Comparison of ENCODE assay signal across 24 cellular contexts in the genomic region with DNA sequence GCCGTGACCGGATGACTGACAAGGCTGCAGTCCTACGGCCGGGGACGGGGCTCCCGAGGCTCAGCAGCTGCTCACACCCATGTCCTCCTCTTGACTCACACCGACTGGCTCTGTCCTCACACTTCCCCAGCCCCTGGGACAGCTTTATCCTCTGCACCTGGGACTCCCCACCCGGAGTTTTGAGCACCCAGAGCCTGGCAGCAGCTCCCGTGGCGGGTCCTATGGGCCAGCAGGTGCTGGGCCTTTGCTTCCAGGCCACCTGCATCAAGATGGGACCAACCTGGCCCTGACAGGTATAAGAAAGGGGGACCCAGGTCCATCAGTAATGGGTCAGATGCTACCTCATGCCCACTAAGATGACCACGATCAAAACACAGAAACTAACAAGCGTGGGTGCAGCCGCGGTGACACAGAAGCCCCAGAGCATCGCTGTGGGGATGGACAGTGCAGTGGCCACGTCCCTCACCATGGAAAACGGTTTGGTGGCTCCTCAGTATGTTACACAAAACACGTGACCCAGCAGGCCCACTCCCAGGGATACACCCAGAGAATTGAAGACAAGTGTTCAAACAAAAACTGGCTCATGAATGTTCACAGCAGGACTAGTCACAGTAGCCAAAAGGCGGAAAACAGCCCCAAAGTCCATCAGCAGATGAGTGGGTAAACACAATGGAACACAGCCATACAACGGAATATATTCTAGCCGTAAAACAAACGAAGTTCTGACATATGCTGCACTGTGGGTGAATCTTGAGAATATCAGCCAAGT. TPM values are rescaled to one million over a fixed set of nuclear protein-coding genes. Genes with fewer than 3 reads are reported as not detected.
DNase-seq lines count a peak whose midpoint lies in the region; ATAC-seq and TF ChIP-seq lines count a peak whose summit lies in the region.
"Had no signal": no experiment of that assay in that cellular context is flagged by ENCODE, and none has a peak within 500 bp of the region (broad histone marks: within the 10 kb centered on the region; RNA-seq: fewer than 3 reads in every experiment).

No MANE protein-coding gene starts in this region.

- H3F3A ChIP-seq in neural progenitor cell (ENCODE audit: low read depth): peaks cover 35% of the 10 kb centered on the region

- DNase-seq in CD4-positive, CD25-positive, alpha-beta regulatory T cell: no peak
- DNase-seq in ecto neural progenitor cell (ENCODE audit: low spot score) (peak; percentile 52), neural progenitor cell (ENCODE audit: low spot score) (no peak), NCI-H1092 treated with DMSO at 0.1 percent for 48 hours (lab: John Stamatoyannopoulos, UW) (no peak)
- no peak for DNase-seq in natural killer cell treated with Interleukin-12 subunit alpha and Interleukin-12 subunit beta and Interleukin-15 and Interleukin-18, amount 100 ng/mL, for 72 hours (ENCODE audit: low spot score)
- DNase-seq: C1 segment of cervical spinal cord, DMS53, H9, NCI-H1105 treated with DMSO at 0.1 percent for 48 hours, NCI-H1694, NCI-H2081 treated with DMSO at 0.1 percent for 48 hours, NCI-H2171 treated with DMSO at 0.1 percent for 48 hours, NCI-H526 treated with DMSO at 0.1 percent for 48 hours, Right ventricle myocardium superior, SW 1271 had no signal

- ATAC-seq in CD4-positive, CD25-positive, alpha-beta regulatory T cell (ENCODE audit: low read depth in 2 of 2): no peak
- ATAC-seq in HG02885 (IDR thresholded peaks at IDR 0.05; ENCODE audit: poor library complexity, unreplicated experiment): no peak
- no peak for ATAC-seq in GM18873 (IDR thresholded peaks at IDR 0.05; ENCODE audit: low FRiP score, unreplicated experiment)
- ATAC-seq in natural killer cell treated with Interleukin-12 subunit alpha and Interleukin-12 subunit beta and Interleukin-15 and Interleukin-18, amount 100 ng/mL, for 72 hours: no peak

- H3K79me2 ChIP-seq in neural progenitor cell (ENCODE audit: low read depth): no peaks in the 10 kb centered on the region

- H3K4me1 ChIP-seq in CD4-positive, CD25-positive, alpha-beta regulatory T cell (ENCODE audit: control insufficient read depth, insufficient read depth, low read length, poor library complexity, severe bottlenecking): peaks cover 46% of the 10 kb centered on the region
- H3K4me1 ChIP-seq in neural progenitor cell: peaks cover 30% of the 10 kb centered on the region

- H3K9me3 Mint-ChIP-seq in CD4-positive, CD25-positive, alpha-beta regulatory T cell: no peaks in the 10 kb centered on the region
- H3K9me3 Mint-ChIP-seq in IgD-negative memory B cell: no peaks in the 10 kb centered on the region
- H3K9me3 Mint-ChIP-seq in neural progenitor cell: no peaks in the 10 kb centered on the region
- H3K9me3 Mint-ChIP-seq in natural killer cell treated with Interleukin-12 subunit alpha and Interleukin-12 subunit beta and Interleukin-15 and Interleukin-18, amount 100 ng/mL, for 72 hours: no peaks in the 10 kb centered on the region
- H3K9me3 Mint-ChIP-seq: H9, HFFc6 had no signal

- no peak overlapping the region for H3K9ac ChIP-seq in neural progenitor cell
- H3K9ac ChIP-seq: KMS-11 had no signal

- H3K9me3 ChIP-seq in CD4-positive, CD25-positive, alpha-beta regulatory T cell (ENCODE audit: control insufficient read depth in 2 of 2, low read length in 2 of 2): no peaks in the 10 kb centered on the region
- no peaks in the 10 kb centered on the region for H3K9me3 ChIP-seq in neural progenitor cell (ENCODE audit: low read depth)

- peak overlapping the region in 2 of 3 donors; percentile 70 to 82 for H3K27ac Mint-ChIP-seq in CD4-positive, CD25-positive, alpha-beta regulatory T cell
- H3K27ac Mint-ChIP-seq in IgD-negative memory B cell (peak overlapping the region; percentile 44 to 85 (median 71)), neural progenitor cell (no peak overlapping the region)
- H3K27ac Mint-ChIP-seq in natural killer cell treated with Interleukin-12 subunit alpha and Interleukin-12 subunit beta and Interleukin-15 and Interleukin-18, amount 100 ng/mL, for 72 hours: no peak overlapping the region
- H3K27ac Mint-ChIP-seq: H9 had no signal

- H3K4me3 Mint-ChIP-seq in CD4-positive, CD25-positive, alpha-beta regulatory T cell: peak overlapping the region in 3 of 4 donors; percentile 36 to 75 (median 57)
- peak overlapping the region in 2 of 4 donors; percentile 55 to 75 for H3K4me3 Mint-ChIP-seq in IgD-negative memory B cell
- peak overlapping the region; percentile 22 for H3K4me3 Mint-ChIP-seq in neural progenitor cell
- no peak overlapping the region for H3K4me3 Mint-ChIP-seq in natural killer cell treated with Interleukin-12 subunit alpha and Interleukin-12 subunit beta and Interleukin-15 and Interleukin-18, amount 100 ng/mL, for 72 hours
- H3K4me3 Mint-ChIP-seq: H9, HFFc6 had no signal

- H3K36me3 ChIP-seq in CD4-positive, CD25-positive, alpha-beta regulatory T cell (ENCODE audit: control insufficient read depth, insufficient read depth, low read length): no peaks in the 10 kb centered on the region
- H3K36me3 ChIP-seq in neural progenitor cell: no peaks in the 10 kb centered on the region

- no peak for TF ChIP-seq CTCF in neural progenitor cell (IDR thresholded peaks at IDR 0.05)

- H3K36me3 Mint-ChIP-seq in CD4-positive, CD25-positive, alpha-beta regulatory T cell: no peaks in the 10 kb centered on the region
- H3K36me3 Mint-ChIP-seq in IgD-negative memory B cell (no peaks in the 10 kb centered on the region), neural progenitor cell (no peaks in the 10 kb centered on the region)
- H3K36me3 Mint-ChIP-seq in natural killer cell treated with Interleukin-12 subunit alpha and Interleukin-12 subunit beta and Interleukin-15 and Interleukin-18, amount 100 ng/mL, for 72 hours: no peaks in the 10 kb centered on the region

- H3K4me1 Mint-ChIP-seq in CD4-positive, CD25-positive, alpha-beta regulatory T cell: peaks cover 0 to 27% (median 5%) of the 10 kb centered on the region in 4 donors
- H3K4me1 Mint-ChIP-seq in IgD-negative memory B cell (peaks cover 4 to 7% (median 5%) of the 10 kb centered on the region in 3 donors), neural progenitor cell (peaks cover 39% of the 10 kb centered on the region)
- peaks cover 0 to 3% of the 10 kb centered on the region in 2 donors for H3K4me1 Mint-ChIP-seq in natural killer cell treated with Interleukin-12 subunit alpha and Interleukin-12 subunit beta and Interleukin-15 and Interleukin-18, amount 100 ng/mL, for 72 hours (ENCODE audit: low read depth in 2 of 2)

- peaks cover 21% of the 10 kb centered on the region for H3K27me3 Mint-ChIP-seq in CD4-positive, CD25-positive, alpha-beta regulatory T cell
- H3K27me3 Mint-ChIP-seq in IgD-negative memory B cell (peaks cover 12% of the 10 kb centered on the region), neural progenitor cell (ENCODE audit: insufficient read depth, low read depth) (peaks cover 28% of the 10 kb centered on the region)
- peaks cover 11 to 12% of the 10 kb centered on the region in 2 donors for H3K27me3 Mint-ChIP-seq in natural killer cell treated with Interleukin-12 subunit alpha and Interleukin-12 subunit beta and Interleukin-15 and Interleukin-18, amount 100 ng/mL, for 72 hours

- H3K27me3 ChIP-seq in CD4-positive, CD25-positive, alpha-beta regulatory T cell (ENCODE audit: control insufficient read depth, insufficient read depth, low read length): no peaks in the 10 kb centered on the region
- H3K27me3 ChIP-seq in neural progenitor cell: peaks cover 98% of the 10 kb centered on the region

- H4K20me1 ChIP-seq in neural progenitor cell (ENCODE audit: low read depth): peaks cover 11% of the 10 kb centered on the region

- H2AFZ ChIP-seq in neural progenitor cell (replicated peaks): no peak overlapping the region

- H3K27ac ChIP-seq in CD4-positive, CD25-positive, alpha-beta regulatory T cell (ENCODE audit: insufficient read depth, low read length, poor library complexity, severe bottlenecking): no peak overlapping the region
- H3K27ac ChIP-seq in neural progenitor cell: no peak overlapping the region
- H3K27ac ChIP-seq: HL-60, KMS-11 had no signal

- H3K4me3 ChIP-seq in CD4-positive, CD25-positive, alpha-beta regulatory T cell (ENCODE audit: low read depth, low read length): no peak overlapping the region
- H3K4me3 ChIP-seq in neural progenitor cell: no peak overlapping the region

- no peak overlapping the region for H3K4me2 ChIP-seq in neural progenitor cell
- H3K4me2 ChIP-seq: KMS-11 had no signal

RNA-seq across cellular contexts. Expression of a gene that starts 3.3 kb away (rescaled TPM):
- total RNA-seq in CD4-positive, CD25-positive, alpha-beta regulatory T cell: not detected
- under 1 TPM in 2 of 4 donors, not detected in 2; 0.09 to 0.17 TPM for polyA plus RNA-seq in CD4-positive, CD25-positive, alpha-beta regulatory T cell
- not detected for polyA plus RNA-seq in IgD-negative memory B cell
- total RNA-seq in neural progenitor cell (ENCODE audit: low replicate concordance): 0.25 TPM in 1 of 2 replicates, not detected in the other
- under 1 TPM in 1 of 2 donors, not detected in 1; 0.17 TPM for total RNA-seq in natural killer cell treated with Interleukin-12 subunit alpha and Interleukin-12 subunit beta and Interleukin-15 and Interleukin-18, amount 100 ng/mL, for 72 hours
- polyA plus RNA-seq: AG04450 had no signal

RNA-seq across cellular contexts. Expression of a gene that starts 13.2 kb away (rescaled TPM):
- total RNA-seq in CD4-positive, CD25-positive, alpha-beta regulatory T cell: 41.4 TPM
- polyA plus RNA-seq in CD4-positive, CD25-positive, alpha-beta regulatory T cell: 10 to 100 TPM; 25.2 to 29.4 (median 28.2) TPM
- 30.8 TPM for polyA plus RNA-seq in IgD-negative memory B cell
- total RNA-seq in neural progenitor cell (ENCODE audit: low replicate concordance): 13.1 and 40.9 TPM in 2 replicates
- 10 to 100 TPM; 21.6 to 46.8 TPM for total RNA-seq in natural killer cell treated with Interleukin-12 subunit alpha and Interleukin-12 subunit beta and Interleukin-15 and Interleukin-18, amount 100 ng/mL, for 72 hours

RNA-seq across cellular contexts. Expression of a gene that starts 17.2 kb away (rescaled TPM):
- not detected for total RNA-seq in CD4-positive, CD25-positive, alpha-beta regulatory T cell
- not detected for polyA plus RNA-seq in CD4-positive, CD25-positive, alpha-beta regulatory T cell
- not detected for polyA plus RNA-seq in IgD-negative memory B cell
- 0.11 TPM in 1 of 2 replicates, not detected in the other for total RNA-seq in neural progenitor cell (ENCODE audit: low replicate concordance)
- not detected for total RNA-seq in natural killer cell treated with Interleukin-12 subunit alpha and Interleukin-12 subunit beta and Interleukin-15 and Interleukin-18, amount 100 ng/mL, for 72 hours
- total RNA-seq: A172, HFFc6, HT-29 had no signal
- polyA plus RNA-seq: AG04450 had no signal

RNA-seq across cellular contexts. Expression of a gene that starts 27.2 kb away (rescaled TPM):
- 1.1 TPM for total RNA-seq in CD4-positive, CD25-positive, alpha-beta regulatory T cell
- polyA plus RNA-seq in CD4-positive, CD25-positive, alpha-beta regulatory T cell: 1 to 10 TPM in 2 of 4 donors, under 1 TPM in 2; 0.54 to 2.2 (median 1.1) TPM
- 3.6 TPM for polyA plus RNA-seq in IgD-negative memory B cell
- 32.6 and 72.2 TPM in 2 replicates for total RNA-seq in neural progenitor cell (ENCODE audit: low replicate concordance)
- total RNA-seq in natural killer cell treated with Interleukin-12 subunit alpha and Interleukin-12 subunit beta and Interleukin-15 and Interleukin-18, amount 100 ng/mL, for 72 hours: 10 to 100 TPM; 18.3 to 56.1 TPM

RNA-seq across cellular contexts. Expression of a gene that starts 36.7 kb away (rescaled TPM):
- total RNA-seq in CD4-positive, CD25-positive, alpha-beta regulatory T cell: 14.3 TPM
- 1 to 10 TPM; 2.2 to 3.0 (median 2.6) TPM for polyA plus RNA-seq in CD4-positive, CD25-positive, alpha-beta regulatory T cell
- polyA plus RNA-seq in IgD-negative memory B cell: 1.6 TPM
- 8.1 and 12.9 TPM in 2 replicates for total RNA-seq in neural progenitor cell (ENCODE audit: low replicate concordance)
- total RNA-seq in natural killer cell treated with Interleukin-12 subunit alpha and Interleukin-12 subunit beta and Interleukin-15 and Interleukin-18, amount 100 ng/mL, for 72 hours: 10 to 100 TPM; 26.7 to 49.4 TPM

Comparison
In these comparisons a context has a peak if more than half of its experiments do, and no peak if none do; other contexts are left out.
1. H3K27ac Mint-ChIP-seq: peak in CD4-positive, CD25-positive, alpha-beta regulatory T cell (2 of 3) and IgD-negative memory B cell (3 of 3); none in neural progenitor cell (single experiment) and natural killer cell treated with Interleukin-12 subunit alpha and Interleukin-12 subunit beta and Interleukin-15 and Interleukin-18, amount 100 ng/mL, for 72 hours (0 of 2).